Comparison of ENCODE assay signal across 2 cellular contexts in the genomic region with DNA sequence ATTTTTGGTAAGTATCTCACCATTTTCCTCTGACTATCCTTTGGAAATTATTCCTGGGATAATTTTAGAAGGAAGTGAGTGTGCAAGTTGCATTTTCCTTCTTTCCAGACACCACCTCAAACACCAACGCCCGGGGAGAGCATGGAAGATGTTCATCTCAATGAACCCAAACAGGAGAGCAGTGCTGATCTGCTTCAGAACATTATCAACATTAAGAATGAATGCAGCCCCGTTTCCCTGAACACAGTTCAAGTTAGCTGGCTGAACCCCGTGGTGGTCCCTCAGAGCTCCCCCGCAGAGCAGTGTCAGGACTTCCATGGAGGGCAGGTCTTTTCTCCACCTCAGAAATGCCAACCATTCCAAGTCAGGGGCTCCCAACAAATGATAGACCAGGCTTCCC.
TF ChIP-seq lines count a peak whose summit lies in the region.

No MANE protein-coding gene starts in this region.

TF ChIP-seq in IMR-90, 13 proteins besides CTCF, POLR2A, EP300 and RAD21:
- TF ChIP-seq BHLHE40 (IDR thresholded peaks at IDR 0.05; ENCODE audit: low read depth, low read length) (no peak), FOS (IDR thresholded peaks at IDR 0.05; ENCODE audit: low read depth, low read length) (no peak)

TF ChIP-seq in WTC11, 78 proteins besides CTCF, POLR2A, EP300 and RAD21:
- no peak for TF ChIP-seq FOXJ3 (CRISPR knock-in tag; IDR thresholded peaks at IDR 0.05; ENCODE audit: borderline replicate concordance)
- TF ChIP-seq, protein P1, sequence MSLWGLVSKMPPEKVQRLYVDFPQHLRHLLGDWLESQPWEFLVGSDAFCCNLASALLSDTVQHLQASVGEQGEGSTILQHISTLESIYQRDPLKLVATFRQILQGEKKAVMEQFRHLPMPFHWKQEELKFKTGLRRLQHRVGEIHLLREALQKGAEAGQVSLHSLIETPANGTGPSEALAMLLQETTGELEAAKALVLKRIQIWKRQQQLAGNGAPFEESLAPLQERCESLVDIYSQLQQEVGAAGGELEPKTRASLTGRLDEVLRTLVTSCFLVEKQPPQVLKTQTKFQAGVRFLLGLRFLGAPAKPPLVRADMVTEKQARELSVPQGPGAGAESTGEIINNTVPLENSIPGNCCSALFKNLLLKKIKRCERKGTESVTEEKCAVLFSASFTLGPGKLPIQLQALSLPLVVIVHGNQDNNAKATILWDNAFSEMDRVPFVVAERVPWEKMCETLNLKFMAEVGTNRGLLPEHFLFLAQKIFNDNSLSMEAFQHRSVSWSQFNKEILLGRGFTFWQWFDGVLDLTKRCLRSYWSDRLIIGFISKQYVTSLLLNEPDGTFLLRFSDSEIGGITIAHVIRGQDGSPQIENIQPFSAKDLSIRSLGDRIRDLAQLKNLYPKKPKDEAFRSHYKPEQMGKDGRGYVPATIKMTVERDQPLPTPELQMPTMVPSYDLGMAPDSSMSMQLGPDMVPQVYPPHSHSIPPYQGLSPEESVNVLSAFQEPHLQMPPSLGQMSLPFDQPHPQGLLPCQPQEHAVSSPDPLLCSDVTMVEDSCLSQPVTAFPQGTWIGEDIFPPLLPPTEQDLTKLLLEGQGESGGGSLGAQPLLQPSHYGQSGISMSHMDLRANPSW (CRISPR knock-in tag; conservative IDR thresholded peaks at IDR 0.05; ENCODE audit: low read depth), result no peak
- TF ChIP-seq TP53 (CRISPR knock-in tag; IDR thresholded peaks at IDR 0.05), result no peak
- TF ChIP-seq ZNF138 (CRISPR knock-in tag; conservative IDR thresholded peaks at IDR 0.05), result no peak
- no peak for TF ChIP-seq NFE2L1 (CRISPR knock-in tag; IDR thresholded peaks at IDR 0.05)
- TF ChIP-seq, protein P2, sequence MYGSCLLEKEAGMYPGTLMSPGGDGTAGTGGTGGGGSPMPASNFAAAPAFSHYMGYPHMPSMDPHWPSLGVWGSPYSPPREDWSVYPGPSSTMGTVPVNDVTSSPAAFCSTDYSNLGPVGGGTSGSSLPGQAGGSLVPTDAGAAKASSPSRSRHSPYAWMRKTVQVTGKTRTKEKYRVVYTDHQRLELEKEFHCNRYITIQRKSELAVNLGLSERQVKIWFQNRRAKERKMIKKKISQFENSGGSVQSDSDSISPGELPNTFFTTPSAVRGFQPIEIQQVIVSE (CRISPR knock-in tag; IDR thresholded peaks at IDR 0.05; ENCODE audit: borderline replicate concordance), result no peak
- TF ChIP-seq, protein P3, sequence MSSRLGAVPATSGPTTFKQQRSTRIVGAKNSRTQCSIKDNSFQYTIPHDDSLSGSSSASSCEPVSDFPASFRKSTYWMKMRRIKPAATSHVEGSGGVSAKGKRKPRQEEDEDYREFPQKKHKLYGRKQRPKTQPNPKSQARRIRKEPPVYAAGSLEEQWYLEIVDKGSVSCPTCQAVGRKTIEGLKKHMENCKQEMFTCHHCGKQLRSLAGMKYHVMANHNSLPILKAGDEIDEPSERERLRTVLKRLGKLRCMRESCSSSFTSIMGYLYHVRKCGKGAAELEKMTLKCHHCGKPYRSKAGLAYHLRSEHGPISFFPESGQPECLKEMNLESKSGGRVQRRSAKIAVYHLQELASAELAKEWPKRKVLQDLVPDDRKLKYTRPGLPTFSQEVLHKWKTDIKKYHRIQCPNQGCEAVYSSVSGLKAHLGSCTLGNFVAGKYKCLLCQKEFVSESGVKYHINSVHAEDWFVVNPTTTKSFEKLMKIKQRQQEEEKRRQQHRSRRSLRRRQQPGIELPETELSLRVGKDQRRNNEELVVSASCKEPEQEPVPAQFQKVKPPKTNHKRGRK (CRISPR knock-in tag; IDR thresholded peaks at IDR 0.05; ENCODE audit: borderline replicate concordance), result no peak
- TF ChIP-seq ZNF396 (CRISPR knock-in tag; IDR thresholded peaks at IDR 0.05; ENCODE audit: borderline replicate concordance), result no peak
- TF ChIP-seq NFYB (CRISPR knock-in tag; conservative IDR thresholded peaks at IDR 0.05; ENCODE audit: low read depth), result no peak
- no peak for TF ChIP-seq ELF4 (CRISPR knock-in tag; IDR thresholded peaks at IDR 0.05; ENCODE audit: low read depth)
- TF ChIP-seq, protein P4, sequence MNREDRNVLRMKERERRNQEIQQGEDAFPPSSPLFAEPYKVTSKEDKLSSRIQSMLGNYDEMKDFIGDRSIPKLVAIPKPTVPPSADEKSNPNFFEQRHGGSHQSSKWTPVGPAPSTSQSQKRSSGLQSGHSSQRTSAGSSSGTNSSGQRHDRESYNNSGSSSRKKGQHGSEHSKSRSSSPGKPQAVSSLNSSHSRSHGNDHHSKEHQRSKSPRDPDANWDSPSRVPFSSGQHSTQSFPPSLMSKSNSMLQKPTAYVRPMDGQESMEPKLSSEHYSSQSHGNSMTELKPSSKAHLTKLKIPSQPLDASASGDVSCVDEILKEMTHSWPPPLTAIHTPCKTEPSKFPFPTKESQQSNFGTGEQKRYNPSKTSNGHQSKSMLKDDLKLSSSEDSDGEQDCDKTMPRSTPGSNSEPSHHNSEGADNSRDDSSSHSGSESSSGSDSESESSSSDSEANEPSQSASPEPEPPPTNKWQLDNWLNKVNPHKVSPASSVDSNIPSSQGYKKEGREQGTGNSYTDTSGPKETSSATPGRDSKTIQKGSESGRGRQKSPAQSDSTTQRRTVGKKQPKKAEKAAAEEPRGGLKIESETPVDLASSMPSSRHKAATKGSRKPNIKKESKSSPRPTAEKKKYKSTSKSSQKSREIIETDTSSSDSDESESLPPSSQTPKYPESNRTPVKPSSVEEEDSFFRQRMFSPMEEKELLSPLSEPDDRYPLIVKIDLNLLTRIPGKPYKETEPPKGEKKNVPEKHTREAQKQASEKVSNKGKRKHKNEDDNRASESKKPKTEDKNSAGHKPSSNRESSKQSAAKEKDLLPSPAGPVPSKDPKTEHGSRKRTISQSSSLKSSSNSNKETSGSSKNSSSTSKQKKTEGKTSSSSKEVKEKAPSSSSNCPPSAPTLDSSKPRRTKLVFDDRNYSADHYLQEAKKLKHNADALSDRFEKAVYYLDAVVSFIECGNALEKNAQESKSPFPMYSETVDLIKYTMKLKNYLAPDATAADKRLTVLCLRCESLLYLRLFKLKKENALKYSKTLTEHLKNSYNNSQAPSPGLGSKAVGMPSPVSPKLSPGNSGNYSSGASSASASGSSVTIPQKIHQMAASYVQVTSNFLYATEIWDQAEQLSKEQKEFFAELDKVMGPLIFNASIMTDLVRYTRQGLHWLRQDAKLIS (CRISPR knock-in tag; IDR thresholded peaks at IDR 0.05; ENCODE audit: borderline replicate concordance), result no peak
- TF ChIP-seq, protein P5, sequence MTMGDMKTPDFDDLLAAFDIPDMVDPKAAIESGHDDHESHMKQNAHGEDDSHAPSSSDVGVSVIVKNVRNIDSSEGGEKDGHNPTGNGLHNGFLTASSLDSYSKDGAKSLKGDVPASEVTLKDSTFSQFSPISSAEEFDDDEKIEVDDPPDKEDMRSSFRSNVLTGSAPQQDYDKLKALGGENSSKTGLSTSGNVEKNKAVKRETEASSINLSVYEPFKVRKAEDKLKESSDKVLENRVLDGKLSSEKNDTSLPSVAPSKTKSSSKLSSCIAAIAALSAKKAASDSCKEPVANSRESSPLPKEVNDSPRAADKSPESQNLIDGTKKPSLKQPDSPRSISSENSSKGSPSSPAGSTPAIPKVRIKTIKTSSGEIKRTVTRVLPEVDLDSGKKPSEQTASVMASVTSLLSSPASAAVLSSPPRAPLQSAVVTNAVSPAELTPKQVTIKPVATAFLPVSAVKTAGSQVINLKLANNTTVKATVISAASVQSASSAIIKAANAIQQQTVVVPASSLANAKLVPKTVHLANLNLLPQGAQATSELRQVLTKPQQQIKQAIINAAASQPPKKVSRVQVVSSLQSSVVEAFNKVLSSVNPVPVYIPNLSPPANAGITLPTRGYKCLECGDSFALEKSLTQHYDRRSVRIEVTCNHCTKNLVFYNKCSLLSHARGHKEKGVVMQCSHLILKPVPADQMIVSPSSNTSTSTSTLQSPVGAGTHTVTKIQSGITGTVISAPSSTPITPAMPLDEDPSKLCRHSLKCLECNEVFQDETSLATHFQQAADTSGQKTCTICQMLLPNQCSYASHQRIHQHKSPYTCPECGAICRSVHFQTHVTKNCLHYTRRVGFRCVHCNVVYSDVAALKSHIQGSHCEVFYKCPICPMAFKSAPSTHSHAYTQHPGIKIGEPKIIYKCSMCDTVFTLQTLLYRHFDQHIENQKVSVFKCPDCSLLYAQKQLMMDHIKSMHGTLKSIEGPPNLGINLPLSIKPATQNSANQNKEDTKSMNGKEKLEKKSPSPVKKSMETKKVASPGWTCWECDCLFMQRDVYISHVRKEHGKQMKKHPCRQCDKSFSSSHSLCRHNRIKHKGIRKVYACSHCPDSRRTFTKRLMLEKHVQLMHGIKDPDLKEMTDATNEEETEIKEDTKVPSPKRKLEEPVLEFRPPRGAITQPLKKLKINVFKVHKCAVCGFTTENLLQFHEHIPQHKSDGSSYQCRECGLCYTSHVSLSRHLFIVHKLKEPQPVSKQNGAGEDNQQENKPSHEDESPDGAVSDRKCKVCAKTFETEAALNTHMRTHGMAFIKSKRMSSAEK (CRISPR knock-in tag; IDR thresholded peaks at IDR 0.05; ENCODE audit: borderline replicate concordance), result no peak
- no peak for TF ChIP-seq TEAD1 (CRISPR knock-in tag; IDR thresholded peaks at IDR 0.05)
- TF ChIP-seq IRF2 (CRISPR knock-in tag; IDR thresholded peaks at IDR 0.05; ENCODE audit: borderline replicate concordance, low read depth), result no peak
- TF ChIP-seq HMGA2 (CRISPR knock-in tag; IDR thresholded peaks at IDR 0.05), result no peak
- TF ChIP-seq, protein P6, sequence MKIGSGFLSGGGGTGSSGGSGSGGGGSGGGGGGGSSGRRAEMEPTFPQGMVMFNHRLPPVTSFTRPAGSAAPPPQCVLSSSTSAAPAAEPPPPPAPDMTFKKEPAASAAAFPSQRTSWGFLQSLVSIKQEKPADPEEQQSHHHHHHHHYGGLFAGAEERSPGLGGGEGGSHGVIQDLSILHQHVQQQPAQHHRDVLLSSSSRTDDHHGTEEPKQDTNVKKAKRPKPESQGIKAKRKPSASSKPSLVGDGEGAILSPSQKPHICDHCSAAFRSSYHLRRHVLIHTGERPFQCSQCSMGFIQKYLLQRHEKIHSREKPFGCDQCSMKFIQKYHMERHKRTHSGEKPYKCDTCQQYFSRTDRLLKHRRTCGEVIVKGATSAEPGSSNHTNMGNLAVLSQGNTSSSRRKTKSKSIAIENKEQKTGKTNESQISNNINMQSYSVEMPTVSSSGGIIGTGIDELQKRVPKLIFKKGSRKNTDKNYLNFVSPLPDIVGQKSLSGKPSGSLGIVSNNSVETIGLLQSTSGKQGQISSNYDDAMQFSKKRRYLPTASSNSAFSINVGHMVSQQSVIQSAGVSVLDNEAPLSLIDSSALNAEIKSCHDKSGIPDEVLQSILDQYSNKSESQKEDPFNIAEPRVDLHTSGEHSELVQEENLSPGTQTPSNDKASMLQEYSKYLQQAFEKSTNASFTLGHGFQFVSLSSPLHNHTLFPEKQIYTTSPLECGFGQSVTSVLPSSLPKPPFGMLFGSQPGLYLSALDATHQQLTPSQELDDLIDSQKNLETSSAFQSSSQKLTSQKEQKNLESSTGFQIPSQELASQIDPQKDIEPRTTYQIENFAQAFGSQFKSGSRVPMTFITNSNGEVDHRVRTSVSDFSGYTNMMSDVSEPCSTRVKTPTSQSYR (CRISPR knock-in tag; IDR thresholded peaks at IDR 0.05), result no peak
- TF ChIP-seq, protein P7, sequence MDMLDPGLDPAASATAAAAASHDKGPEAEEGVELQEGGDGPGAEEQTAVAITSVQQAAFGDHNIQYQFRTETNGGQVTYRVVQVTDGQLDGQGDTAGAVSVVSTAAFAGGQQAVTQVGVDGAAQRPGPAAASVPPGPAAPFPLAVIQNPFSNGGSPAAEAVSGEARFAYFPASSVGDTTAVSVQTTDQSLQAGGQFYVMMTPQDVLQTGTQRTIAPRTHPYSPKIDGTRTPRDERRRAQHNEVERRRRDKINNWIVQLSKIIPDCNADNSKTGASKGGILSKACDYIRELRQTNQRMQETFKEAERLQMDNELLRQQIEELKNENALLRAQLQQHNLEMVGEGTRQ (CRISPR knock-in tag; IDR thresholded peaks at IDR 0.05), result no peak
- TF ChIP-seq CREB1 (CRISPR knock-in tag; IDR thresholded peaks at IDR 0.05), result no peak
- TF ChIP-seq, protein P8, sequence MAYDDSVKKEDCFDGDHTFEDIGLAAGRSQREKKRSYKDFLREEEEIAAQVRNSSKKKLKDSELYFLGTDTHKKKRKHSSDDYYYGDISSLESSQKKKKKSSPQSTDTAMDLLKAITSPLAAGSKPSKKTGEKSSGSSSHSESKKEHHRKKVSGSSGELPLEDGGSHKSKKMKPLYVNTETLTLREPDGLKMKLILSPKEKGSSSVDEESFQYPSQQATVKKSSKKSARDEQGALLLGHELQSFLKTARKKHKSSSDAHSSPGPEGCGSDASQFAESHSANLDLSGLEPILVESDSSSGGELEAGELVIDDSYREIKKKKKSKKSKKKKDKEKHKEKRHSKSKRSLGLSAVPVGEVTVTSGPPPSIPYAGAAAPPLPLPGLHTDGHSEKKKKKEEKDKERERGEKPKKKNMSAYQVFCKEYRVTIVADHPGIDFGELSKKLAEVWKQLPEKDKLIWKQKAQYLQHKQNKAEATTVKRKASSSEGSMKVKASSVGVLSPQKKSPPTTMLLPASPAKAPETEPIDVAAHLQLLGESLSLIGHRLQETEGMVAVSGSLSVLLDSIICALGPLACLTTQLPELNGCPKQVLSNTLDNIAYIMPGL (CRISPR knock-in tag; IDR thresholded peaks at IDR 0.05), result no peak
- no peak for TF ChIP-seq RELA (CRISPR knock-in tag; IDR thresholded peaks at IDR 0.05; ENCODE audit: borderline replicate concordance)
TF ChIP-seq in WTC11: peak in this region for 0.
